ENCODE assay signal across 17 cellular contexts in genomic region chr7:110964770-110965169, GRCh38.
DNase-seq lines count a peak whose midpoint lies in the region; ATAC-seq, FAIRE-seq and TF ChIP-seq lines count a peak whose summit lies in the region.
"Had no signal": no experiment of that assay in that cellular context is flagged by ENCODE, and none has a peak within 500 bp of the region (broad histone marks: within the 10 kb centered on the region; RNA-seq: fewer than 3 reads in every experiment).

No MANE protein-coding gene starts in this region.

- no peaks in the 10 kb centered on the region for H3K9me3 Mint-ChIP-seq in HFFc6
- no peaks in the 10 kb centered on the region for H3K9me3 Mint-ChIP-seq in nephron

- H3K27ac Mint-ChIP-seq in HFFc6 (peak overlapping the region; percentile 79), nephron (peak overlapping the region; percentile 20 to 47 (median 25))

- H3K36me3 ChIP-seq in adipocyte (ENCODE audit: control insufficient read depth, insufficient read depth, low read length, severe bottlenecking), result no peaks in the 10 kb centered on the region

- H3K27me3 Mint-ChIP-seq in HFFc6 (ENCODE audit: insufficient read depth) (no peaks in the 10 kb centered on the region), nephron (ENCODE audit: low read depth) (no peaks in the 10 kb centered on the region)

- no peaks in the 10 kb centered on the region for H3K9me3 ChIP-seq in A549
- no peaks in the 10 kb centered on the region for H3K9me3 ChIP-seq in adipocyte (ENCODE audit: control insufficient read depth, low read length)
- H3K9me3 ChIP-seq: Caco-2 had no signal

- no peaks in the 10 kb centered on the region for H3K4me1 ChIP-seq in A549
- H3K4me1 ChIP-seq in adipocyte (ENCODE audit: control insufficient read depth, insufficient read depth, low read length), result peaks cover 27% of the 10 kb centered on the region
- H3K4me1 ChIP-seq: Caco-2 had no signal

- 53% methylated on average over 5 of the region's 5 CpGs for WGBS in A549 (ENCODE audit: missing lambda C conversion rate)

- TF ChIP-seq RAD21 in A549 (conservative IDR thresholded peaks at IDR 0.05 in 1 of 2, IDR thresholded peaks at IDR 0.05 in 1 of 2), result no peak

- TF ChIP-seq CTCF in A549 (IDR thresholded peaks at IDR 0.05), result no peak
- TF ChIP-seq CTCF in HFFc6 (IDR thresholded peaks at IDR 0.05), result no peak
- TF ChIP-seq CTCF in nephron (IDR thresholded peaks at IDR 0.05; ENCODE audit: unreplicated experiment in 3 of 3), result no peak

- H3K4me2 ChIP-seq in A549, result no peak overlapping the region

- POLR2A ChIA-PET in A549 (lab: Yijun Ruan, JAX), result no interaction called here

- H3K4me1 Mint-ChIP-seq in HFFc6 (ENCODE audit: low read depth) (peaks cover 34% of the 10 kb centered on the region), nephron (peaks cover 11% of the 10 kb centered on the region)

- ATAC-seq in A549 (no peak), HG03045 (IDR thresholded peaks at IDR 0.05; ENCODE audit: unreplicated experiment) (no peak), GM21717 (IDR thresholded peaks at IDR 0.05; ENCODE audit: unreplicated experiment) (no peak), GM19351 (IDR thresholded peaks at IDR 0.05; ENCODE audit: unreplicated experiment) (no peak)
- ATAC-seq: HCT116 had no signal

- CTCF ChIA-PET in A549 (lab: Yijun Ruan, JAX), result no interaction called here

- H3K9ac ChIP-seq in adipocyte (ENCODE audit: low read length), result no peak overlapping the region
- H3K9ac ChIP-seq: GM23248 had no signal

- TF ChIP-seq POLR2A in A549 (IDR thresholded peaks at IDR 0.05; ENCODE audit: low read length), result no peak

- no peaks in the 10 kb centered on the region for H3K36me3 Mint-ChIP-seq in HFFc6 (ENCODE audit: low read depth)
- H3K36me3 Mint-ChIP-seq in nephron (ENCODE audit: low read depth), result no peaks in the 10 kb centered on the region

- TF ChIP-seq EP300 in A549 (IDR thresholded peaks at IDR 0.05), result no peak

- peak; percentile 73 for FAIRE-seq in A549 (lab: Jason Lieb, UNC)

- H3K27ac ChIP-seq in A549, result no peak overlapping the region
- H3K27ac ChIP-seq: GM23248 had no signal

- peak overlapping the region; percentile 58 for H3K4me3 Mint-ChIP-seq in HFFc6
- H3K4me3 Mint-ChIP-seq in nephron, result no peak overlapping the region

- DNase-seq in A549 (ENCODE audit: low read depth in 1 of 2, low spot score in 1 of 2) (no peak), HFFc6 (peak; percentile 64), adipocyte (ENCODE audit: low read depth) (peak; percentile 52)
- DNase-seq: AML-193, Caco-2, GM23248, KBM-7, NCI-H1092, NCI-H146, NCI-H2081, NCI-H748 treated with DMSO at 0.1 percent for 48 hours, RPMI8226 had no signal

- H3K27me3 ChIP-seq in adipocyte (replicated peaks; ENCODE audit: control insufficient read depth, insufficient read depth, low read length), result no peaks in the 10 kb centered on the region

- H3K4me3 ChIP-seq in A549 (no peak overlapping the region), adipocyte (ENCODE audit: low read length) (no peak overlapping the region)
- H3K4me3 ChIP-seq: GM23248 had no signal

TF ChIP-seq in A549, 52 proteins besides CTCF, POLR2A, EP300 and RAD21:
- TF ChIP-seq HES2 (IDR thresholded peaks at IDR 0.05), result no peak
- no peak for TF ChIP-seq KDM5A (IDR thresholded peaks at IDR 0.05)
- TF ChIP-seq ESRRA (IDR thresholded peaks at IDR 0.05; ENCODE audit: borderline replicate concordance, low read length), result no peak
- TF ChIP-seq NPAS2 (CRISPR knock-in tag; IDR thresholded peaks at IDR 0.05; ENCODE audit: borderline replicate concordance), result no peak
- no peak for TF ChIP-seq TP53 (CRISPR knock-in tag; IDR thresholded peaks at IDR 0.05)
- TF ChIP-seq NFE2L2 (conservative IDR thresholded peaks at IDR 0.05; ENCODE audit: low read length), result no peak
- no peak for TF ChIP-seq KDM1A (IDR thresholded peaks at IDR 0.05; ENCODE audit: low read depth)
- TF ChIP-seq CHD2 (IDR thresholded peaks at IDR 0.05; ENCODE audit: low read length, partially characterized antibody), result no peak
- TF ChIP-seq NR3C1 (IDR thresholded peaks at IDR 0.05), result no peak
- no peak for TF ChIP-seq POLR2AphosphoS2 (conservative IDR thresholded peaks at IDR 0.05; ENCODE audit: low read length)
- TF ChIP-seq BHLHE40 (IDR thresholded peaks at IDR 0.05; ENCODE audit: low read depth, low read length), result no peak
- no peak for TF ChIP-seq ZFP36 (IDR thresholded peaks at IDR 0.05; ENCODE audit: borderline replicate concordance, partially characterized antibody)
- no peak for TF ChIP-seq ZC3H11A (IDR thresholded peaks at IDR 0.05)
- no peak for TF ChIP-seq REST (IDR thresholded peaks at IDR 0.05)
- TF ChIP-seq SREBF2 (IDR thresholded peaks at IDR 0.05), result no peak
- TF ChIP-seq CBX8 (IDR thresholded peaks at IDR 0.05), result no peak
- TF ChIP-seq, protein P1, sequence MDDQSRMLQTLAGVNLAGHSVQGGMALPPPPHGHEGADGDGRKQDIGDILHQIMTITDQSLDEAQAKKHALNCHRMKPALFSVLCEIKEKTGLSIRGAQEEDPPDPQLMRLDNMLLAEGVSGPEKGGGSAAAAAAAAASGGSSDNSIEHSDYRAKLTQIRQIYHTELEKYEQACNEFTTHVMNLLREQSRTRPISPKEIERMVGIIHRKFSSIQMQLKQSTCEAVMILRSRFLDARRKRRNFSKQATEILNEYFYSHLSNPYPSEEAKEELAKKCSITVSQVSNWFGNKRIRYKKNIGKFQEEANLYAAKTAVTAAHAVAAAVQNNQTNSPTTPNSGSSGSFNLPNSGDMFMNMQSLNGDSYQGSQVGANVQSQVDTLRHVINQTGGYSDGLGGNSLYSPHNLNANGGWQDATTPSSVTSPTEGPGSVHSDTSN (IDR thresholded peaks at IDR 0.05), result no peak
- TF ChIP-seq ZNF302 (CRISPR knock-in tag; IDR thresholded peaks at IDR 0.05), result no peak
- no peak for TF ChIP-seq SMC3 (IDR thresholded peaks at IDR 0.05)
- TF ChIP-seq RCOR1 (IDR thresholded peaks at IDR 0.05; ENCODE audit: low read depth, low read length), result no peak

Comparison
In these comparisons a context has a peak if more than half of its experiments do, and no peak if none do; other contexts are left out.
1. DNase-seq: peak in HFFc6 (single experiment) and adipocyte (single experiment); none in A549 (0 of 2).